In genomic region chr15:40313531-40314398, GRCh38 we compare ENCODE assay signal across 1 cellular context.
TF ChIP-seq lines count a peak whose summit lies in the region.

No MANE protein-coding gene starts in this region.

TF ChIP-seq in GM12878, 131 proteins besides CTCF, POLR2A, EP300 and RAD21:
- TF ChIP-seq KLF5 (IDR thresholded peaks at IDR 0.05; ENCODE audit: partially characterized antibody), result no peak
- peak; percentile 35; the same call in 1 of the 2 replicates for TF ChIP-seq PKNOX1 (IDR thresholded peaks at IDR 0.05)
